ENCODE assay signal across 23 cellular contexts in genomic region chr18:27746241-27746640, GRCh38.
"Had no signal": no experiment of that assay in that cellular context is flagged by ENCODE, and none has a peak within 500 bp of the region (broad histone marks: within the 10 kb centered on the region; RNA-seq: fewer than 3 reads in every experiment).

No MANE protein-coding gene starts in this region.

- DNase-seq: naive thymus-derived CD8-positive, alpha-beta T cell; nephron progenitor cell; occipital lobe; ovary; posterior cingulate gyrus; psoas muscle; right cardiac atrium; right lobe of liver; sigmoid colon; small intestine; stimulated activated CD4-positive, alpha-beta T cell treated with anti-CD3 and anti-CD28 coated beads, Interleukin-15, amount 100 ng/mL, for 24 hours; stimulated activated CD4-positive, alpha-beta T cell treated with anti-CD3 and anti-CD28 coated beads, Interleukin-2, amount 100 ng/mL, for 24 hours; stimulated activated CD4-positive, alpha-beta T cell treated with anti-CD3 and anti-CD28 coated beads, Interleukin-2, amount 100 ng/mL, for 48 hours; stimulated activated CD4-positive, alpha-beta T cell treated with anti-CD3 and anti-CD28 coated beads, Interleukin-4, amount 100 ng/mL, for 24 hours; stimulated activated naive B cell treated with anti-CD40 and anti-IgM and Interleukin-4, amounts not matched to agents 10 μg/mL and 1 μg/mL and 100 μg/mL, for 72 hours; stimulated activated naive CD4-positive, alpha-beta T cell treated with Interleukin-2 at 50 U/mL for 16 hours; stomach; tibial artery; transverse colon; upper lobe of left lung had no signal

- H3K4me3 ChIP-seq: ovary, psoas muscle, right lobe of liver, sigmoid colon, stomach, thoracic aorta, tibial artery, transverse colon, upper lobe of left lung, vagina had no signal

- H3K27ac ChIP-seq: ovary, parathyroid adenoma, psoas muscle, right lobe of liver, sigmoid colon, stomach, thoracic aorta, tibial artery, transverse colon, upper lobe of left lung, vagina had no signal

- H3K4me1 ChIP-seq: parathyroid adenoma, psoas muscle, right lobe of liver, sigmoid colon, stomach, tibial artery, transverse colon, upper lobe of left lung, vagina had no signal

- H3K9me3 ChIP-seq: ovary, psoas muscle, right lobe of liver, sigmoid colon, stomach, thoracic aorta, tibial artery, transverse colon, upper lobe of left lung, vagina had no signal

- H3K27me3 ChIP-seq: ovary, right lobe of liver, sigmoid colon, stomach, tibial artery, transverse colon, upper lobe of left lung, vagina had no signal

- H3K36me3 ChIP-seq: ovary, right lobe of liver, sigmoid colon, stomach, thoracic aorta, tibial artery, transverse colon, upper lobe of left lung, vagina had no signal
